In the genomic region with DNA sequence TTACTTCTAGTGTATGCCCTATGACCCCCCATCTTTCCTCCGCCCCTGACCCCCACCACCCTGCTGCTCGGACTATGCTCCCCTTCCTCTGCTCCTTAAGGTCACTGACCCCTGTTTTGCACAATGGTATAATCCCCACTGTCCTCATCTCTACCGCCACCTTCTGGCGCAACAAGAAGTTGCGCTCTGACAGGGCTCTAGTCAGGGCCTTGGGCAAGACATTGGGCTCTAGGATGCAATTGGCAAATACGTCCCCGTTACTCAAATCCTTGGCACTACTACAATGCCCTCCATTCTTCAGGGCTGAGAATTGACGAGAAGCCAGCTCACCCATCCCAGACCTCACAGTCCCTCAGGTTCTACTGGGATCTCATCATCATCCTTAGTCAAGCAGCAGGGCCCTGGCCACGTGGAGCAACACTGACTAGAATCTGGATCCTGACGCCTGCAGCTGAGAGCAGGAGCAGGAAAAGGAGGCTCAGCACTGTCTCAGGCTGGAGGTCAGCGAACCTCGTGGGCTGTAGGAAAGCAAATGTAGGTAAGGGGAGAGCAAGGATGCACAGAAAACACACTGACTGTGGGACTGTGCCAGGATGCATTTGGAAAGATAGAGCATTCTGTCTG, we compare ENCODE assay signal across 8 cellular contexts.
DNase-seq lines count a peak whose midpoint lies in the region; ATAC-seq lines count a peak whose summit lies in the region.

No MANE protein-coding gene starts in this region.

- peak; percentile 4 for DNase-seq in NCI-H1694 (lab: John Stamatoyannopoulos, UW)
- DNase-seq in NCI-H1694 treated with DMSO at 0.1 percent for 48 hours (lab: John Stamatoyannopoulos, UW): no peak
- peak in 47 of 76 experiments; percentile 3 to 57 (median 30) for DNase-seq in HUDEP-2 (lab: John Stamatoyannopoulos, UW; ENCODE audit: unreplicated experiment in 76 of 76)
- peak; percentile 34 for DNase-seq in activated T-cell treated with anti-CD3 and anti-CD28 coated beads for 48 hours (ENCODE audit: low read depth)
- DNase-seq in effector memory CD4-positive, alpha-beta T cell: no peak
- DNase-seq in activated effector memory CD4-positive, alpha-beta T cell treated with Interleukin-2 at 50 U/mL for 16 hours: no peak

- peak; percentile 90 for ATAC-seq in GM21529 (IDR thresholded peaks at IDR 0.05; ENCODE audit: unreplicated experiment)

- peak overlapping the region; percentile 18 for H3K4me3 ChIP-seq in iPS-15b (ENCODE audit: low read depth, low read length)
- no peak overlapping the region for H3K4me3 ChIP-seq in effector memory CD4-positive, alpha-beta T cell (ENCODE audit: insufficient read depth, low read depth, low read length, poor library complexity, severe bottlenecking)

- no peak overlapping the region for H3K9ac ChIP-seq in iPS-15b (ENCODE audit: low read depth, low read length)

- H3K36me3 ChIP-seq in iPS-15b (ENCODE audit: control insufficient read depth, insufficient read depth, low read length): no peaks in the 10 kb centered on the region
- no peaks in the 10 kb centered on the region for H3K36me3 ChIP-seq in effector memory CD4-positive, alpha-beta T cell (ENCODE audit: control insufficient read depth, insufficient read depth, low read length)

- no peaks in the 10 kb centered on the region for H3K4me1 ChIP-seq in iPS-15b (ENCODE audit: control insufficient read depth, insufficient read depth, low read length)
- no peaks in the 10 kb centered on the region for H3K4me1 ChIP-seq in effector memory CD4-positive, alpha-beta T cell (ENCODE audit: control insufficient read depth, insufficient read depth, low read length, poor library complexity, severe bottlenecking)

- peaks cover 2% of the 10 kb centered on the region for H3K27me3 ChIP-seq in iPS-15b (ENCODE audit: control insufficient read depth, insufficient read depth, low read length)
- no peaks in the 10 kb centered on the region for H3K27me3 ChIP-seq in effector memory CD4-positive, alpha-beta T cell (replicated peaks; ENCODE audit: control insufficient read depth, insufficient read depth, low read length, poor library complexity, severe bottlenecking)

- H3K27ac ChIP-seq in effector memory CD4-positive, alpha-beta T cell (ENCODE audit: insufficient read depth, low read length, poor library complexity, severe bottlenecking): no peak overlapping the region

- no peaks in the 10 kb centered on the region for H3K9me3 ChIP-seq in iPS-15b (ENCODE audit: control insufficient read depth, insufficient read depth, low read length)
- no peaks in the 10 kb centered on the region for H3K9me3 ChIP-seq in effector memory CD4-positive, alpha-beta T cell (ENCODE audit: control insufficient read depth, low read length)

Comparison
In these comparisons a context has a peak if more than half of its experiments do, and no peak if none do; other contexts are left out.
1. DNase-seq: peak in NCI-H1694 (single experiment), HUDEP-2 (47 of 76) and activated T-cell treated with anti-CD3 and anti-CD28 coated beads for 48 hours (single experiment); none in NCI-H1694 treated with DMSO at 0.1 percent for 48 hours (single experiment), effector memory CD4-positive, alpha-beta T cell (0 of 3) and activated effector memory CD4-positive, alpha-beta T cell treated with Interleukin-2 at 50 U/mL for 16 hours (single experiment).